ENCODE assay signal across 1 cellular context in the genomic region with DNA sequence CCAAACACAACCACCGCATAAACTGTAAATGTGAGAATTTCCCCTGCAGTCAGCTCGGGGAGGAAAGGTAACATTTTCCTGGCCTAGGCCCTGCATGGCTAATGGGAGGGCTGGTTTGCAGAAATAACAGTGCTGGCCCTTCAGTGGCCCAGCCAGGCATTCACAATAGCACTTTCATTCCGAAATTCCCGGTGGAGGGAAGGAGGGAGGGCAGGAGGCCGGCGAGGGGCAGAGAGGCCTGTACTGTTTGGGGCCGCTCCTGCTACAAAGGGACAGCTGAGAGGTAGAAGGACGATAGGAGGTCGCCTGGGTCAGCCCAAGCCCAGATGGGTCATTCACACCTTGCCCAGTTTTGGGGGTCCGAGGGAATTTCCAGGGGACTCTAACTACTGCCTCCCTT.
A peak's percentile ranks its signal among the peaks of the same experiment; 100 is the strongest.
TF ChIP-seq lines count a peak whose summit lies in the region.

No MANE protein-coding gene starts in this region.

TF ChIP-seq in HepG2, 621 proteins besides CTCF, POLR2A, EP300 and RAD21:
- TF ChIP-seq MAF1 (CRISPR knock-in tag; IDR thresholded peaks at IDR 0.05; ENCODE audit: borderline replicate concordance) (no peak), XRCC5 (optimal IDR thresholded peaks at IDR 0.05; ENCODE audit: low read length) (peak; percentile 34)
